7 cellular contexts compared by ENCODE assay signal in genomic region chr16:23952128-23953041, GRCh38.
DNase-seq lines count a peak whose midpoint lies in the region; ATAC-seq and TF ChIP-seq lines count a peak whose summit lies in the region.

No MANE protein-coding gene starts in this region.

- no peak overlapping the region for H3K27ac ChIP-seq in foreskin keratinocyte

- H3K27me3 ChIP-seq in foreskin keratinocyte = no peaks in the 10 kb centered on the region

- H3K27me3 Mint-ChIP-seq in WTC11 (ENCODE audit: low read depth) = no peaks in the 10 kb centered on the region; the same call in 1 of the 2 replicates

- H3K4me1 Mint-ChIP-seq in WTC11 = peaks cover 15% of the 10 kb centered on the region

- no peaks in the 10 kb centered on the region for H3K4me1 ChIP-seq in foreskin keratinocyte

- TF ChIP-seq CTCF in WTC11 (IDR thresholded peaks at IDR 0.05) (no peak), foreskin keratinocyte (conservative IDR thresholded peaks at IDR 0.05) (no peak)

- ATAC-seq in WTC11 = peak; percentile 63
- ATAC-seq in foreskin keratinocyte = peak; percentile 28
- no peak for ATAC-seq in HG02884 (IDR thresholded peaks at IDR 0.05; ENCODE audit: unreplicated experiment)

- H3K9me3 Mint-ChIP-seq in WTC11 = no peaks in the 10 kb centered on the region

- no peaks in the 10 kb centered on the region for H3K36me3 Mint-ChIP-seq in WTC11

- CTCF ChIA-PET in WTC11 (lab: Charles Lee) = interaction anchor here (1.2 to 2.4 kb wide), 4 partner anchors 58 to 197 kb away, joined by 3 to 13 read pairs (median 4); partner anchors contain the start of gene CHP2

- no peak overlapping the region for H3K27ac Mint-ChIP-seq in WTC11

- POLR2A ChIA-PET in WTC11 (lab: Charles Lee) = interaction anchor here (1.0 kb wide), 1 partner anchor 73 kb away, joined by 4 read pairs; no protein-coding TSS in a partner anchor

- no peak overlapping the region for H3K4me3 Mint-ChIP-seq in WTC11

- peak; percentile 60 to 63 for DNase-seq in Kasumi-1 (lab: John Stamatoyannopoulos, UW)
- DNase-seq in WTC11 (ENCODE audit: low spot score) = no peak
- DNase-seq in foreskin keratinocyte = no peak
- DNase-seq in stimulated activated CD4-positive, alpha-beta T cell treated with anti-CD3 and anti-CD28 coated beads, Interleukin-2, amount 100 ng/mL, for 24 hours = peak; percentile 32 to 48
- no peak for DNase-seq in activated effector memory CD4-positive, alpha-beta T cell treated with anti-CD3 and anti-CD28 coated beads, Interleukin-2, amount 50 U/mL, for 16 hours
- DNase-seq in DMS53 treated with DMSO at 0.1 percent for 48 hours (lab: John Stamatoyannopoulos, UW; ENCODE audit: unreplicated experiment) = no peak

TF ChIP-seq in WTC11, 78 proteins besides CTCF, POLR2A, EP300 and RAD21:
- TF ChIP-seq ATF6 (CRISPR knock-in tag; IDR thresholded peaks at IDR 0.05) = no peak
- TF ChIP-seq MYBL2 (CRISPR knock-in tag; IDR thresholded peaks at IDR 0.05) = no peak
- TF ChIP-seq, protein P1, sequence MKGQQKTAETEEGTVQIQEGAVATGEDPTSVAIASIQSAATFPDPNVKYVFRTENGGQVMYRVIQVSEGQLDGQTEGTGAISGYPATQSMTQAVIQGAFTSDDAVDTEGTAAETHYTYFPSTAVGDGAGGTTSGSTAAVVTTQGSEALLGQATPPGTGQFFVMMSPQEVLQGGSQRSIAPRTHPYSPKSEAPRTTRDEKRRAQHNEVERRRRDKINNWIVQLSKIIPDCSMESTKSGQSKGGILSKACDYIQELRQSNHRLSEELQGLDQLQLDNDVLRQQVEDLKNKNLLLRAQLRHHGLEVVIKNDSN (CRISPR knock-in tag; IDR thresholded peaks at IDR 0.05) = peak; percentile 45; the same call in 1 of the 2 replicates
TF ChIP-seq in WTC11: peak in this region for 1.

Comparison
In these comparisons a context has a peak if more than half of its experiments do, and no peak if none do; other contexts are left out.
1. DNase-seq: peak in Kasumi-1 (2 of 2) and stimulated activated CD4-positive, alpha-beta T cell treated with anti-CD3 and anti-CD28 coated beads, Interleukin-2, amount 100 ng/mL, for 24 hours (2 of 2); none in WTC11 (single experiment), foreskin keratinocyte (0 of 2), activated effector memory CD4-positive, alpha-beta T cell treated with anti-CD3 and anti-CD28 coated beads, Interleukin-2, amount 50 U/mL, for 16 hours (single experiment) and DMS53 treated with DMSO at 0.1 percent for 48 hours (single experiment).